Comparison of ENCODE assay signal across 8 cellular contexts in genomic region chr17:30278032-30278431, GRCh38. TPM values are rescaled to one million over a fixed set of nuclear protein-coding genes. Genes with fewer than 3 reads are reported as not detected.
DNase-seq lines count a peak whose midpoint lies in the region; ATAC-seq and TF ChIP-seq lines count a peak whose summit lies in the region.

No MANE protein-coding gene starts in this region.

- H3K4me3 ChIP-seq in Peyer's patch: no peak overlapping the region
- no peak overlapping the region for H3K4me3 ChIP-seq in stomach

- TF ChIP-seq EP300 in stomach (IDR thresholded peaks at IDR 0.05): no peak

- CTCF ChIA-PET in activated CD8-positive, alpha-beta T cell treated with anti-CD3 and anti-CD28 coated beads for 36 hours (lab: Charles Lee): interaction anchor here (0.9 to 1.0 kb wide), 3 partner anchors 56 to 153 kb away, joined by 3 to 4 read pairs (median 4); no protein-coding TSS in a partner anchor
- CTCF ChIA-PET in activated CD8-positive, alpha-beta T cell treated with anti-CD3 and anti-CD28 coated beads, Interleukin-2, amount 10 ng/mL, durations not matched to agents 7 days and 5 days (lab: Charles Lee): interaction anchor here (1.1 to 2.3 kb wide), 3 partner anchors 10 to 173 kb away, joined by 3 to 14 read pairs (median 6); no protein-coding TSS in a partner anchor

- H3K36me3 Mint-ChIP-seq in activated CD8-positive, alpha-beta T cell treated with anti-CD3 and anti-CD28 coated beads for 36 hours (ENCODE audit: low read depth): peaks cover 52% of the 10 kb centered on the region
- peaks cover 48% of the 10 kb centered on the region for H3K36me3 Mint-ChIP-seq in activated CD8-positive, alpha-beta T cell treated with anti-CD3 and anti-CD28 coated beads, Interleukin-2, amount 10 ng/mL, durations not matched to agents 7 days and 5 days (ENCODE audit: low read depth)

- no peak for ATAC-seq in activated CD8-positive, alpha-beta T cell treated with anti-CD3 and anti-CD28 coated beads for 36 hours
- no peak for ATAC-seq in activated CD8-positive, alpha-beta T cell treated with anti-CD3 and anti-CD28 coated beads, Interleukin-2, amount 10 ng/mL, durations not matched to agents 7 days and 5 days
- ATAC-seq in foreskin keratinocyte (no peak), GM21825 (IDR thresholded peaks at IDR 0.05; ENCODE audit: unreplicated experiment) (no peak)

- no peaks in the 10 kb centered on the region for H3K9me3 Mint-ChIP-seq in activated CD8-positive, alpha-beta T cell treated with anti-CD3 and anti-CD28 coated beads for 36 hours
- H3K9me3 Mint-ChIP-seq in activated CD8-positive, alpha-beta T cell treated with anti-CD3 and anti-CD28 coated beads, Interleukin-2, amount 10 ng/mL, durations not matched to agents 7 days and 5 days (ENCODE audit: insufficient read depth): no peaks in the 10 kb centered on the region

- H3K4me1 ChIP-seq in Peyer's patch: no peaks in the 10 kb centered on the region
- H3K4me1 ChIP-seq in foreskin keratinocyte: no peaks in the 10 kb centered on the region
- H3K4me1 ChIP-seq in stomach: no peaks in the 10 kb centered on the region

- no peaks in the 10 kb centered on the region for H3K4me1 Mint-ChIP-seq in activated CD8-positive, alpha-beta T cell treated with anti-CD3 and anti-CD28 coated beads for 36 hours (ENCODE audit: low read depth)
- peaks cover 4% of the 10 kb centered on the region for H3K4me1 Mint-ChIP-seq in activated CD8-positive, alpha-beta T cell treated with anti-CD3 and anti-CD28 coated beads, Interleukin-2, amount 10 ng/mL, durations not matched to agents 7 days and 5 days (ENCODE audit: low read depth)

- DNase-seq in activated CD8-positive, alpha-beta T cell treated with anti-CD3 and anti-CD28 coated beads for 36 hours: peak; percentile 11
- DNase-seq in activated CD8-positive, alpha-beta T cell treated with anti-CD3 and anti-CD28 coated beads, Interleukin-2, amount 10 ng/mL, durations not matched to agents 7 days and 5 days: no peak
- DNase-seq in Peyer's patch: no peak
- no peak for DNase-seq in foreskin keratinocyte
- DNase-seq in stomach: peak; percentile 28
- DNase-seq in NK-92 (lab: John Stamatoyannopoulos, UW; ENCODE audit: unreplicated experiment): no peak
- DNase-seq in posterior vena cava (ENCODE audit: low spot score): no peak

- POLR2A ChIA-PET in activated CD8-positive, alpha-beta T cell treated with anti-CD3 and anti-CD28 coated beads for 36 hours (lab: Charles Lee): no interaction called here
- POLR2A ChIA-PET in activated CD8-positive, alpha-beta T cell treated with anti-CD3 and anti-CD28 coated beads, Interleukin-2, amount 10 ng/mL, durations not matched to agents 7 days and 5 days (lab: Charles Lee): no interaction called here

- H3K9me3 ChIP-seq in Peyer's patch (no peaks in the 10 kb centered on the region), stomach (no peaks in the 10 kb centered on the region)

- intact Hi-C loops in activated CD8-positive, alpha-beta T cell treated with anti-CD3 and anti-CD28 coated beads for 36 hours (cut with micrococcal nuclease): no loop called here
- intact Hi-C loops in stomach (cut with DNase I; ENCODE audit: low total_unique reads): no loop called here
- intact Hi-C loops in posterior vena cava (cut with DNase I): loop anchor here in 1 of 2 donors (10.0 kb wide), 1 partner anchor 153 kb away; no protein-coding TSS in a partner anchor

- no peak overlapping the region for H3K27ac Mint-ChIP-seq in activated CD8-positive, alpha-beta T cell treated with anti-CD3 and anti-CD28 coated beads for 36 hours
- no peak overlapping the region for H3K27ac Mint-ChIP-seq in activated CD8-positive, alpha-beta T cell treated with anti-CD3 and anti-CD28 coated beads, Interleukin-2, amount 10 ng/mL, durations not matched to agents 7 days and 5 days

- H3K27ac ChIP-seq in Peyer's patch (no peak overlapping the region), foreskin keratinocyte (no peak overlapping the region), stomach (no peak overlapping the region)

- H3K27me3 Mint-ChIP-seq in activated CD8-positive, alpha-beta T cell treated with anti-CD3 and anti-CD28 coated beads for 36 hours: no peaks in the 10 kb centered on the region
- no peaks in the 10 kb centered on the region for H3K27me3 Mint-ChIP-seq in activated CD8-positive, alpha-beta T cell treated with anti-CD3 and anti-CD28 coated beads, Interleukin-2, amount 10 ng/mL, durations not matched to agents 7 days and 5 days (ENCODE audit: low read depth)

- peaks cover 0 to 57% (median 0%) of the 10 kb centered on the region in 3 donors for H3K36me3 ChIP-seq in Peyer's patch
- peaks cover 16 to 89% (median 80%) of the 10 kb centered on the region in 4 donors for H3K36me3 ChIP-seq in stomach

- no peak overlapping the region for H3K4me3 Mint-ChIP-seq in activated CD8-positive, alpha-beta T cell treated with anti-CD3 and anti-CD28 coated beads for 36 hours
- H3K4me3 Mint-ChIP-seq in activated CD8-positive, alpha-beta T cell treated with anti-CD3 and anti-CD28 coated beads, Interleukin-2, amount 10 ng/mL, durations not matched to agents 7 days and 5 days: no peak overlapping the region

- TF ChIP-seq POLR2A in Peyer's patch (IDR thresholded peaks at IDR 0.05): no peak
- no peak for TF ChIP-seq POLR2A in stomach (IDR thresholded peaks at IDR 0.05)

- H3K27me3 ChIP-seq in Peyer's patch (no peaks in the 10 kb centered on the region), foreskin keratinocyte (no peaks in the 10 kb centered on the region), stomach (no peaks in the 10 kb centered on the region)

- TF ChIP-seq CTCF in activated CD8-positive, alpha-beta T cell treated with anti-CD3 and anti-CD28 coated beads for 36 hours (IDR thresholded peaks at IDR 0.05): no peak
- peak in 4 of 6 experiments; percentile 14 to 37 (median 25) for TF ChIP-seq CTCF in Peyer's patch (IDR thresholded peaks at IDR 0.05)
- TF ChIP-seq CTCF in foreskin keratinocyte (conservative IDR thresholded peaks at IDR 0.05): peak; percentile 49
- TF ChIP-seq CTCF in stomach (IDR thresholded peaks at IDR 0.05): peak in 3 of 7 experiments; percentile 24 to 29 (median 25)

RNA-seq across cellular contexts. Expression of gene BLMH, which starts 13.7 kb away (rescaled TPM):
- total RNA-seq in activated CD8-positive, alpha-beta T cell treated with anti-CD3 and anti-CD28 coated beads for 36 hours: 10 to 100 TPM; 75.9 to 78.6 TPM
- total RNA-seq in activated CD8-positive, alpha-beta T cell treated with anti-CD3 and anti-CD28 coated beads, Interleukin-2, amount 10 ng/mL, durations not matched to agents 7 days and 5 days: 10 to 100 TPM; 57.9 to 61.1 TPM
- total RNA-seq in Peyer's patch: 10 to 100 TPM; 19.4 to 49.5 (median 31.3) TPM
- 16.5 and 24.2 TPM in 2 replicates for total RNA-seq in foreskin keratinocyte
- polyA plus RNA-seq in foreskin keratinocyte: 12.4 and 19.5 TPM in 2 replicates
- total RNA-seq in stomach: 10 to 100 TPM in 3 of 5 donors, 1 to 10 TPM in 1, not detected in 1; 5.4 to 32.4 (median 28.4) TPM
- polyA plus RNA-seq in stomach: 10 to 100 TPM; 12.8 to 14.7 (median 14.4) TPM
- total RNA-seq in posterior vena cava: 10 to 100 TPM; 23.3 to 28.4 TPM

RNA-seq across cellular contexts. Expression of gene SLC6A4, which starts 42.5 kb away (rescaled TPM):
- not detected for total RNA-seq in activated CD8-positive, alpha-beta T cell treated with anti-CD3 and anti-CD28 coated beads for 36 hours
- under 1 TPM in 1 of 2 experiments, not detected in 1; 0.10 TPM for total RNA-seq in activated CD8-positive, alpha-beta T cell treated with anti-CD3 and anti-CD28 coated beads, Interleukin-2, amount 10 ng/mL, durations not matched to agents 7 days and 5 days
- 100 to 1,000 TPM in 2 of 4 donors, 10 to 100 TPM in 2; 10.7 to 156 (median 109) TPM for total RNA-seq in Peyer's patch
- not detected in 2 replicates for total RNA-seq in foreskin keratinocyte
- not detected in 2 replicates for polyA plus RNA-seq in foreskin keratinocyte
- total RNA-seq in stomach: under 1 TPM in 1 of 5 donors, not detected in 4; 0.18 TPM
- polyA plus RNA-seq in stomach: under 1 TPM in 1 of 3 donors, not detected in 2; 0.55 TPM
- under 1 TPM in 1 of 2 donors, not detected in 1; 0.28 TPM for total RNA-seq in posterior vena cava

RNA-seq across cellular contexts. Expression of gene TMIGD1, which starts 55.8 kb away (rescaled TPM):
- total RNA-seq in activated CD8-positive, alpha-beta T cell treated with anti-CD3 and anti-CD28 coated beads for 36 hours: not detected
- not detected for total RNA-seq in activated CD8-positive, alpha-beta T cell treated with anti-CD3 and anti-CD28 coated beads, Interleukin-2, amount 10 ng/mL, durations not matched to agents 7 days and 5 days
- total RNA-seq in Peyer's patch (100 to 1,000 TPM in 3 of 4 donors, 1 to 10 TPM in 1; 5.0 to 684 (median 290) TPM), foreskin keratinocyte (not detected in 2 replicates), stomach (1 to 10 TPM in 1 of 5 donors, not detected in 4; 1.1 TPM), posterior vena cava (not detected)
- polyA plus RNA-seq in foreskin keratinocyte (not detected in 2 replicates), stomach (not detected)

Comparison
In these comparisons a context has a peak if more than half of its experiments do, and no peak if none do; other contexts are left out.
1. DNase-seq: peak in activated CD8-positive, alpha-beta T cell treated with anti-CD3 and anti-CD28 coated beads for 36 hours (single experiment) and stomach (single experiment); none in activated CD8-positive, alpha-beta T cell treated with anti-CD3 and anti-CD28 coated beads, Interleukin-2, amount 10 ng/mL, durations not matched to agents 7 days and 5 days (single experiment), Peyer's patch (0 of 3), foreskin keratinocyte (0 of 2), NK-92 (single experiment) and posterior vena cava (single experiment).
2. RNA of gene SLC6A4, which starts 42.5 kb away (total RNA-seq): 10.7 to 156 TPM in Peyer's patch; 0.28 TPM in posterior vena cava, 0.10 TPM in activated CD8-positive, alpha-beta T cell treated with anti-CD3 and anti-CD28 coated beads, Interleukin-2, amount 10 ng/mL, durations not matched to agents 7 days and 5 days, not detected in activated CD8-positive, alpha-beta T cell treated with anti-CD3 and anti-CD28 coated beads for 36 hours, not detected in foreskin keratinocyte and 0.18 TPM in stomach; every median in the first group is over 4 times any median in the second.